ENCODE assay signal across 11 cellular contexts in the genomic region with DNA sequence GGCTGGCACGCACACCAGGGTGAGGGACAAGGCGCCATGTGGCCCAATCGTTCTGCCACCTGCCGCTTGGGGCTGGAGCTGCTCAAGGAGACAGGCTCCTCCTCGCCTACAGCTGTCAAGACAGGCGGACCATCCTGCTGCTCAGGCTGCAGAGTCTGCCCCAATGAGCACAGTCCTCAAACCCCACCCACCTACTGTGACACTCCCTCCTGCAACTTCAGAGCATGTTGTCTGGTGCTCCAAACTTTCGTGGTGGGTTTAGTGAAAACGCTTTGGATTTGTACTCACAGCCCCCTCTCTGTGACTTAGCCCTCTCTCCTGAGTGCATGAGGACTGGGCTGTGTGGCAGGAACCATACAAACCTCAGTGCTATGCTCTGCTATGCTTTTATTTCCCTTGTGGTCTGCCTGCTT. TPM values are rescaled to one million over a fixed set of nuclear protein-coding genes. Genes with fewer than 3 reads are reported as not detected.
DNase-seq lines count a peak whose midpoint lies in the region; ATAC-seq, FAIRE-seq and TF ChIP-seq lines count a peak whose summit lies in the region.
"Had no signal": no experiment of that assay in that cellular context is flagged by ENCODE, and none has a peak within 500 bp of the region (broad histone marks: within the 10 kb centered on the region; RNA-seq: fewer than 3 reads in every experiment).

No MANE protein-coding gene starts in this region.

- no peaks in the 10 kb centered on the region for H3K79me2 ChIP-seq in GM12878 (ENCODE audit: control insufficient read depth, insufficient read depth, low read length)

- TF ChIP-seq RAD21 in GM12878 (IDR thresholded peaks at IDR 0.05; ENCODE audit: insufficient read depth, low read depth, low read length): no peak

- no peak overlapping the region for H3K4me3 Mint-ChIP-seq in activated CD4-positive, alpha-beta T cell treated with anti-CD3 and anti-CD28 coated beads, Interleukin-2, amount 10 ng/mL, durations not matched to agents 24 days and 14 days
- no peak overlapping the region for H3K4me3 Mint-ChIP-seq in activated CD4-positive, alpha-beta memory T cell treated with anti-CD3 and anti-CD28 coated beads for 36 hours

- SMC1A ChIA-PET in GM12878 (lab: Charles Lee; ENCODE audit: uncharacterized antibody, unreplicated experiment): interaction anchor here (0.8 kb wide), 1 partner anchor 16 kb away, joined by 3 read pairs; no protein-coding TSS in a partner anchor

- POLR2A ChIA-PET in GM12878 (lab: Charles Lee): no interaction called here
- POLR2A ChIA-PET in activated CD4-positive, alpha-beta memory T cell treated with anti-CD3 and anti-CD28 coated beads for 36 hours (lab: Charles Lee): no interaction called here

- no peaks in the 10 kb centered on the region for H3K27me3 ChIP-seq in GM12878 (replicated peaks in 1 of 2; ENCODE audit: control insufficient read depth in 2 of 2, insufficient read depth in 2 of 2, low read length in 1 of 2)
- H3K27me3 ChIP-seq in prostate gland (replicated peaks; ENCODE audit: insufficient read depth): no peaks in the 10 kb centered on the region

- BruUV-seq in GM12878 (replicated peaks; lab: Mats Ljungman, UMichigan): no TSS peak

- no peaks in the 10 kb centered on the region for H3K36me3 ChIP-seq in GM12878 (ENCODE audit: control insufficient read depth in 2 of 2, insufficient read depth in 2 of 2, low read length in 1 of 2)
- H3K36me3 ChIP-seq in prostate gland: no peaks in the 10 kb centered on the region
- H3K36me3 ChIP-seq: HAP-1 had no signal

- RAD21 ChIA-PET in GM12878 (lab: Charles Lee; ENCODE audit: unreplicated experiment): no interaction called here

- peaks cover 2% of the 10 kb centered on the region for H3K4me1 Mint-ChIP-seq in activated CD4-positive, alpha-beta T cell treated with anti-CD3 and anti-CD28 coated beads, Interleukin-2, amount 10 ng/mL, durations not matched to agents 24 days and 14 days
- no peaks in the 10 kb centered on the region for H3K4me1 Mint-ChIP-seq in activated CD4-positive, alpha-beta memory T cell treated with anti-CD3 and anti-CD28 coated beads for 36 hours (ENCODE audit: low read depth)

- whole genome bisulfite sequencing in GM12878 (ENCODE audit: insufficient coverage, insufficient replicate concordance, low lambda C conversion rate, missing lambda C conversion rate): under 1% methylated on average over 8 of the region's 8 CpGs
- WGBS in prostate gland: 49% methylated on average over 8 of the region's 8 CpGs

- H3K36me3 Mint-ChIP-seq in activated CD4-positive, alpha-beta T cell treated with anti-CD3 and anti-CD28 coated beads, Interleukin-2, amount 10 ng/mL, durations not matched to agents 24 days and 14 days (ENCODE audit: low read depth): no peaks in the 10 kb centered on the region
- no peaks in the 10 kb centered on the region for H3K36me3 Mint-ChIP-seq in activated CD4-positive, alpha-beta memory T cell treated with anti-CD3 and anti-CD28 coated beads for 36 hours

- DNase-seq in activated CD4-positive, alpha-beta T cell treated with anti-CD3 and anti-CD28 coated beads, Interleukin-2, amount 10 ng/mL, durations not matched to agents 24 days and 14 days: peak; percentile 62
- DNase-seq in activated CD4-positive, alpha-beta T cell treated with anti-CD3 and anti-CD28 coated beads, Interleukin-2, amount 50 U/mL, for 1 hour: no peak
- peak; percentile 76 to 90 for DNase-seq in Kasumi-1 (lab: John Stamatoyannopoulos, UW)
- DNase-seq in GM12878 (ENCODE audit: low read depth, low spot score): no peak
- DNase-seq in prostate gland (ENCODE audit: low spot score): peak; percentile 41
- DNase-seq in activated CD4-positive, alpha-beta memory T cell treated with anti-CD3 and anti-CD28 coated beads for 36 hours: no peak
- DNase-seq: psoas muscle had no signal

- no peak overlapping the region for H3K27ac Mint-ChIP-seq in activated CD4-positive, alpha-beta T cell treated with anti-CD3 and anti-CD28 coated beads, Interleukin-2, amount 10 ng/mL, durations not matched to agents 24 days and 14 days
- H3K27ac Mint-ChIP-seq in activated CD4-positive, alpha-beta memory T cell treated with anti-CD3 and anti-CD28 coated beads for 36 hours: no peak overlapping the region

- intact Hi-C loops in activated CD4-positive, alpha-beta T cell treated with anti-CD3 and anti-CD28 coated beads, Interleukin-2, amount 10 ng/mL, durations not matched to agents 24 days and 14 days (cut with micrococcal nuclease): loop anchor here (10.0 kb wide), 1 partner anchor 236 kb away; no protein-coding TSS in a partner anchor
- intact Hi-C loops in GM12878 (cut with micrococcal nuclease; ENCODE audit: unreplicated experiment): loop anchor here (10.0 kb wide), 1 partner anchor 236 kb away; no protein-coding TSS in a partner anchor
- intact Hi-C loops in prostate gland (cut with DNase I): no loop called here
- intact Hi-C loops in activated CD4-positive, alpha-beta memory T cell treated with anti-CD3 and anti-CD28 coated beads for 36 hours (cut with micrococcal nuclease): loop anchor here (1.0 kb wide), 1 partner anchor 136 kb away; no protein-coding TSS in a partner anchor

- no peak for TF ChIP-seq EP300 in GM12878 (IDR thresholded peaks at IDR 0.05; ENCODE audit: borderline replicate concordance in 1 of 2, control insufficient read depth in 1 of 2, low read depth in 2 of 2, low read length in 2 of 2)

- no peaks in the 10 kb centered on the region for H3K9me3 Mint-ChIP-seq in activated CD4-positive, alpha-beta T cell treated with anti-CD3 and anti-CD28 coated beads, Interleukin-2, amount 10 ng/mL, durations not matched to agents 24 days and 14 days
- H3K9me3 Mint-ChIP-seq in activated CD4-positive, alpha-beta memory T cell treated with anti-CD3 and anti-CD28 coated beads for 36 hours: no peaks in the 10 kb centered on the region

- H2AFZ ChIP-seq in GM12878 (ENCODE audit: control insufficient read depth, low read depth, low read length): no peak overlapping the region

- H3K27me3 Mint-ChIP-seq in activated CD4-positive, alpha-beta T cell treated with anti-CD3 and anti-CD28 coated beads, Interleukin-2, amount 10 ng/mL, durations not matched to agents 24 days and 14 days: peaks cover 5% of the 10 kb centered on the region
- peaks cover 4% of the 10 kb centered on the region for H3K27me3 Mint-ChIP-seq in activated CD4-positive, alpha-beta memory T cell treated with anti-CD3 and anti-CD28 coated beads for 36 hours

- H3K9me3 ChIP-seq in GM12878 (replicated peaks; ENCODE audit: control insufficient read depth, insufficient read depth, low read length): no peaks in the 10 kb centered on the region
- H3K9me3 ChIP-seq in prostate gland: no peaks in the 10 kb centered on the region
- H3K9me3 ChIP-seq: HAP-1, psoas muscle had no signal

- CTCF ChIA-PET in GM12878 (lab: Yijun Ruan, JAX): interaction anchor here (1.0 to 1.4 kb wide), 2 partner anchors 135 to 137 kb away, joined by 3 to 6 read pairs; no protein-coding TSS in a partner anchor
- CTCF ChIA-PET in activated CD4-positive, alpha-beta memory T cell treated with anti-CD3 and anti-CD28 coated beads for 36 hours (lab: Charles Lee): interaction anchor here (8.7 kb wide), 1 partner anchor 135 kb away, joined by 146 read pairs; no protein-coding TSS in a partner anchor

- no peak overlapping the region for H3K27ac ChIP-seq in GM12878 (ENCODE audit: control insufficient read depth, insufficient read depth)
- no peak overlapping the region for H3K27ac ChIP-seq in prostate gland
- H3K27ac ChIP-seq: psoas muscle had no signal

- H3K4me1 ChIP-seq in GM12878 (ENCODE audit: control insufficient read depth, insufficient read depth, low read length) (no peaks in the 10 kb centered on the region; the same call in 1 of the 2 replicates), prostate gland (replicated peaks) (no peaks in the 10 kb centered on the region)
- H3K4me1 ChIP-seq: HAP-1, psoas muscle had no signal

- no peak overlapping the region for H3K4me3 ChIP-seq in GM12878
- H3K4me3 ChIP-seq in prostate gland: no peak overlapping the region
- H3K4me3 ChIP-seq: HAP-1, psoas muscle had no signal

- no peak overlapping the region for H3K4me2 ChIP-seq in GM12878 (ENCODE audit: control insufficient read depth, insufficient read depth)

- ATAC-seq in GM12878: peak; percentile 84
- ATAC-seq in GM18502 (IDR thresholded peaks at IDR 0.05; ENCODE audit: poor library complexity, unreplicated experiment): no peak
- ATAC-seq in HG03039 (IDR thresholded peaks at IDR 0.05; ENCODE audit: unreplicated experiment): no peak

- in situ Hi-C loops in GM12878 (cut with MboI): loop anchor here (5.0 kb wide), 1 partner anchor 139 kb away; no protein-coding TSS in a partner anchor

- TF ChIP-seq CTCF in GM12878 (IDR thresholded peaks at IDR 0.05 in 2 of 3, conservative IDR thresholded peaks at IDR 0.05 in 1 of 3; ENCODE audit: control insufficient read depth in 2 of 3, extremely low read depth in 1 of 3, insufficient read depth in 1 of 3, low read depth in 3 of 3, low read length in 3 of 3) (0 out of 6 replicates have a peak, but pooled peaks of 1 of the 3 experiments have one; percentile 3), prostate gland (IDR thresholded peaks at IDR 0.05) (peak in 2 of 4 experiments; percentile 9 to 12)

- TF ChIP-seq POLR2A in GM12878 (IDR thresholded peaks at IDR 0.05; ENCODE audit: low read depth, low read length) (no peak), prostate gland (IDR thresholded peaks at IDR 0.05) (no peak)

- FAIRE-seq in GM12878 (lab: Jason Lieb, UNC): no peak

- no peak overlapping the region for H3K9ac ChIP-seq in GM12878 (ENCODE audit: control insufficient read depth, insufficient read depth, low read length)

- H4K20me1 ChIP-seq in GM12878 (ENCODE audit: control insufficient read depth, insufficient read depth): no peaks in the 10 kb centered on the region; the same call in 1 of the 2 replicates

RNA-seq across cellular contexts. Expression of gene SLC35F6, which starts 23.2 kb away (rescaled TPM):
- total RNA-seq in activated CD4-positive, alpha-beta T cell treated with anti-CD3 and anti-CD28 coated beads, Interleukin-2, amount 10 ng/mL, durations not matched to agents 24 days and 14 days: 10.5 and 11.5 TPM in 2 replicates
- 17.9 and 18.7 TPM in 2 replicates for total RNA-seq in GM12878 (2013; cell fraction: nucleolus; rRNA removed)
- total RNA-seq in GM12878 (2014; rRNA removed) (9.8 and 10.5 TPM in 2 replicates), GM12878 (2014; rRNA removed; fragmentation: Illumina TruSeq; extraction: Trizol) (6.0 and 6.1 TPM in 2 replicates), GM12878 (2021) (9.8 and 10.1 TPM in 2 replicates), prostate gland (10 to 100 TPM; 56.6 to 58.6 TPM)
- 3.0 TPM for polyA plus RNA-seq in GM12878 (2011; ENCODE audit: low read depth)
- polyA plus RNA-seq in GM12878 (2011; rRNA removed) (2.8 and 5.3 TPM in 2 replicates), GM12878 (2014; fragmentation: Illumina TruSeq; extraction: Trizol) (3.4 and 6.0 TPM in 2 replicates), GM12878 (2014; fragmentation: Nextera tagmentation; extraction: Ambion mirVana) (1 to 10 TPM; 4.0 to 9.6 TPM), GM12878 (2014; rRNA removed) (7.4 and 7.6 TPM in 2 replicates), GM12878 (2016; fragmentation: Nextera tagmentation; extraction: Ambion mirVana) (1 to 10 TPM; 8.6 to 9.3 TPM)
- polyA plus RNA-seq in GM12878 (2011; cell fraction: cytosol; rRNA removed): 7.4 and 8.6 TPM in 2 replicates
- 3.5 and 4.8 TPM in 2 replicates for polyA plus RNA-seq in GM12878 (2011; cell fraction: nucleus; rRNA removed)
- polyA plus RNA-seq in GM12878 (2012): 3.2 and 4.7 TPM in 2 replicates
- polyA minus RNA-seq in GM12878 (2011; rRNA and poly(A)+ RNA removed): 10.5 and 15.1 TPM in 2 replicates
- 4.8 and 6.1 TPM in 2 replicates for polyA minus RNA-seq in GM12878 (2011; cell fraction: cytosol; rRNA and poly(A)+ RNA removed)
- 5.2 and 10.0 TPM in 2 replicates for polyA minus RNA-seq in GM12878 (2011; cell fraction: nucleus; rRNA and poly(A)+ RNA removed)
- 1 to 10 TPM; 6.6 to 6.8 TPM for total RNA-seq in activated CD4-positive, alpha-beta memory T cell treated with anti-CD3 and anti-CD28 coated beads for 36 hours

RNA-seq across cellular contexts. Expression of gene CENPA, which starts 45.0 kb away (rescaled TPM):
- 21.8 and 23.6 TPM in 2 replicates for total RNA-seq in activated CD4-positive, alpha-beta T cell treated with anti-CD3 and anti-CD28 coated beads, Interleukin-2, amount 10 ng/mL, durations not matched to agents 24 days and 14 days
- total RNA-seq in GM12878 (2013; cell fraction: nucleolus; rRNA removed): 5.4 and 6.9 TPM in 2 replicates
- total RNA-seq in GM12878 (2014; rRNA removed) (32.4 and 33.7 TPM in 2 replicates), GM12878 (2014; rRNA removed; fragmentation: Illumina TruSeq; extraction: Trizol) (34.4 and 36.0 TPM in 2 replicates), GM12878 (2021) (32.1 and 33.7 TPM in 2 replicates), prostate gland (under 1 TPM; 0.23 to 0.68 TPM)
- polyA plus RNA-seq in GM12878 (2011; ENCODE audit: low read depth): 9.0 TPM
- polyA plus RNA-seq in GM12878 (2011; rRNA removed) (42.7 and 46.5 TPM in 2 replicates), GM12878 (2014; fragmentation: Illumina TruSeq; extraction: Trizol) (35.9 and 39.0 TPM in 2 replicates), GM12878 (2014; fragmentation: Nextera tagmentation; extraction: Ambion mirVana) (10 to 100 TPM in 1 of 2 experiments, 1 to 10 TPM in 1; 8.1 to 19.0 TPM), GM12878 (2014; rRNA removed) (38.7 and 40.4 TPM in 2 replicates), GM12878 (2016; fragmentation: Nextera tagmentation; extraction: Ambion mirVana) (10 to 100 TPM; 52.5 to 66.6 TPM)
- 47.4 and 49.4 TPM in 2 replicates for polyA plus RNA-seq in GM12878 (2011; cell fraction: cytosol; rRNA removed)
- polyA plus RNA-seq in GM12878 (2011; cell fraction: nucleus; rRNA removed): 17.5 and 24.4 TPM in 2 replicates
- 12.7 and 14.6 TPM in 2 replicates for polyA plus RNA-seq in GM12878 (2012)
- polyA minus RNA-seq in GM12878 (2011; rRNA and poly(A)+ RNA removed): 20.3 and 36.9 TPM in 2 replicates
- 12.4 and 13.8 TPM in 2 replicates for polyA minus RNA-seq in GM12878 (2011; cell fraction: cytosol; rRNA and poly(A)+ RNA removed)
- 4.8 and 8.7 TPM in 2 replicates for polyA minus RNA-seq in GM12878 (2011; cell fraction: nucleus; rRNA and poly(A)+ RNA removed)
- total RNA-seq in activated CD4-positive, alpha-beta memory T cell treated with anti-CD3 and anti-CD28 coated beads for 36 hours: 10 to 100 TPM; 36.7 to 37.8 TPM
- total RNA-seq: psoas muscle had no signal

RNA-seq across cellular contexts. Expression of gene KCNK3, which starts 48.4 kb away (rescaled TPM):
- total RNA-seq in activated CD4-positive, alpha-beta T cell treated with anti-CD3 and anti-CD28 coated beads, Interleukin-2, amount 10 ng/mL, durations not matched to agents 24 days and 14 days: not detected in 2 replicates
- total RNA-seq in GM12878 (2013; cell fraction: nucleolus; rRNA removed): not detected in 2 replicates
- total RNA-seq in GM12878 (2014; rRNA removed) (not detected in 2 replicates), GM12878 (2014; rRNA removed; fragmentation: Illumina TruSeq; extraction: Trizol) (not detected in 2 replicates), GM12878 (2021) (0.11 and 0.13 TPM in 2 replicates), prostate gland (10 to 100 TPM; 11.1 to 14.5 TPM)
- not detected for polyA plus RNA-seq in GM12878 (2011; ENCODE audit: low read depth)
- polyA plus RNA-seq in GM12878 (2011; rRNA removed) (not detected in 2 replicates), GM12878 (2014; fragmentation: Illumina TruSeq; extraction: Trizol) (not detected in 2 replicates), GM12878 (2014; fragmentation: Nextera tagmentation; extraction: Ambion mirVana) (not detected), GM12878 (2014; rRNA removed) (not detected in 2 replicates), GM12878 (2016; fragmentation: Nextera tagmentation; extraction: Ambion mirVana) (not detected)
- not detected in 2 replicates for polyA plus RNA-seq in GM12878 (2011; cell fraction: cytosol; rRNA removed)
- not detected in 2 replicates for polyA plus RNA-seq in GM12878 (2011; cell fraction: nucleus; rRNA removed)
- not detected in 2 replicates for polyA plus RNA-seq in GM12878 (2012)
- polyA minus RNA-seq in GM12878 (2011; rRNA and poly(A)+ RNA removed): not detected in 2 replicates
- polyA minus RNA-seq in GM12878 (2011; cell fraction: cytosol; rRNA and poly(A)+ RNA removed): 0.21 and 0.27 TPM in 2 replicates
- not detected in 2 replicates for polyA minus RNA-seq in GM12878 (2011; cell fraction: nucleus; rRNA and poly(A)+ RNA removed)
- total RNA-seq in activated CD4-positive, alpha-beta memory T cell treated with anti-CD3 and anti-CD28 coated beads for 36 hours: not detected
- total RNA-seq: activated CD8-positive, alpha-beta memory T cell treated with anti-CD3 and anti-CD28 coated beads for 36 hours had no signal

Comparison
In these comparisons a context has a peak if more than half of its experiments do, and no peak if none do; other contexts are left out.
1. DNase-seq: peak in activated CD4-positive, alpha-beta T cell treated with anti-CD3 and anti-CD28 coated beads, Interleukin-2, amount 10 ng/mL, durations not matched to agents 24 days and 14 days (single experiment), Kasumi-1 (2 of 2) and prostate gland (single experiment); none in activated CD4-positive, alpha-beta T cell treated with anti-CD3 and anti-CD28 coated beads, Interleukin-2, amount 50 U/mL, for 1 hour (single experiment), GM12878 (single experiment) and activated CD4-positive, alpha-beta memory T cell treated with anti-CD3 and anti-CD28 coated beads for 36 hours (single experiment).
2. RNA of gene KCNK3, which starts 48.4 kb away (total RNA-seq): 11.1 to 14.5 TPM in prostate gland; not detected in activated CD4-positive, alpha-beta T cell treated with anti-CD3 and anti-CD28 coated beads, Interleukin-2, amount 10 ng/mL, durations not matched to agents 24 days and 14 days, 0.11 to 0.13 TPM in GM12878 and not detected in activated CD4-positive, alpha-beta memory T cell treated with anti-CD3 and anti-CD28 coated beads for 36 hours; every median in the first group is over 10 times any median in the second.